Comparison of ENCODE assay signal across 7 cellular contexts in the genomic region with DNA sequence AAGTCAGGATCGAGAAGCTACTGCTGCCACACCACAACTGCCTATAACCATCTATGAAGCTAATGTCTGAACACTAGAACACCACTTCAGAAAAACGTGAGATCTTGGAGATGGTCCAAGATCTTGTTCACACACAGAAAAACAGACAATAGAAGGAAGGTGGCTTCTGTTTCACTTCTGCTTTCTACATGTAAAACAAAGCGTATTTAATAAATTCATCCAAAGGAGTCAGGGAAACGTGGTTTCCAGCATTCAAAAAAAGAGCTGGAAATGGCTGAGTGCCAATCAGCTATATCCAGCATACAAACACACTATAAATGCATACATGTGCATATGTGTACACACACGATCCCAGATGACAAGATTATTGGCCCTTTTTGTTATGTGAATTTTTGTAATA.
DNase-seq lines count a peak whose midpoint lies in the region; ATAC-seq and TF ChIP-seq lines count a peak whose summit lies in the region.

No MANE protein-coding gene starts in this region.

- peak; percentile 50 for DNase-seq in M059J (ENCODE audit: low read depth)
- DNase-seq in left lobe of liver (ENCODE audit: low spot score), result no peak
- DNase-seq in glomerular visceral epithelial cell (ENCODE audit: extremely low spot score), result no peak
- no peak for DNase-seq in NCI-H2081 (lab: John Stamatoyannopoulos, UW)
- no peak for DNase-seq in H9

- WGBS in H9 (ENCODE audit: extremely low coverage, insufficient read length, low lambda C conversion rate), result no CpG with 5 or more reads among the region's 5 CpGs

- H4K20me1 ChIP-seq in H9 (ENCODE audit: control insufficient read depth, insufficient read depth, insufficient read length), result no peaks in the 10 kb centered on the region

- H3K56ac ChIP-seq in H9 (ENCODE audit: insufficient read length, low read depth, low read length), result no peak overlapping the region

- H3K14ac ChIP-seq in H9 (ENCODE audit: insufficient read depth, low read length), result no peak overlapping the region

- no peak overlapping the region for H2AK5ac ChIP-seq in H9 (ENCODE audit: insufficient read length, low read length)

- H3K9me3 Mint-ChIP-seq in H9, result peaks cover 6 to 7% of the 10 kb centered on the region in 2 experiments; a peak in 4 of 5 replicates

- no peaks in the 10 kb centered on the region for H3K27me3 ChIP-seq in H9 (ENCODE audit: insufficient read depth, low read length)

- H3K4me2 ChIP-seq in H9 (ENCODE audit: insufficient read depth, insufficient read length, low read length), result no peak overlapping the region

- no peaks in the 10 kb centered on the region; the same call in none of the 2 replicates for H3K27me3 Mint-ChIP-seq in H9 (ENCODE audit: low read depth)

- H3K36me3 Mint-ChIP-seq in H9 (ENCODE audit: insufficient read depth in 1 of 3, low read depth in 3 of 3), result peaks cover 0 to 6% (median 3%) of the 10 kb centered on the region in 3 experiments; a peak in 2 of 7 replicates

- ATAC-seq in GM18520 (IDR thresholded peaks at IDR 0.05; ENCODE audit: unreplicated experiment) (peak; percentile 70), GM21576 (IDR thresholded peaks at IDR 0.05; ENCODE audit: unreplicated experiment) (peak; percentile 94), left lobe of liver (peak; percentile 27)

- H3K79me2 ChIP-seq in H9 (ENCODE audit: insufficient read depth, low read length), result no peaks in the 10 kb centered on the region

- H4K8ac ChIP-seq in H9 (replicated peaks; ENCODE audit: insufficient read length, low read depth, low read length), result no peak overlapping the region

- no peak overlapping the region for H3K23ac ChIP-seq in H9 (ENCODE audit: insufficient read length, low read depth, low read length)

- H3K9ac ChIP-seq in H9 (ENCODE audit: extremely low read depth, insufficient read length, low read length), result no peak overlapping the region

- no peak overlapping the region for H3K18ac ChIP-seq in H9 (ENCODE audit: insufficient read length, low read depth, low read length)

- H3K4me3 Mint-ChIP-seq in H9, result no peak overlapping the region

- H2BK5ac ChIP-seq in H9 (ENCODE audit: insufficient read length, low read length), result no peak overlapping the region

- H3K4ac ChIP-seq in H9 (ENCODE audit: low read depth, low read length), result no peak overlapping the region

- no peak overlapping the region for H2BK15ac ChIP-seq in H9 (ENCODE audit: low read depth, low read length)

- TF ChIP-seq CTCF in H9 (conservative IDR thresholded peaks at IDR 0.05), result no peak

- no peak overlapping the region for H3K27ac ChIP-seq in H9 (ENCODE audit: insufficient read length, low read depth, low read length)

- no peak overlapping the region for H2BK12ac ChIP-seq in H9 (ENCODE audit: insufficient read length, low read depth, low read length)

- H2BK20ac ChIP-seq in H9 (ENCODE audit: low read depth, low read length, poor library complexity, severe bottlenecking), result no peak overlapping the region

- H3K27ac Mint-ChIP-seq in H9, result no peak overlapping the region

- H3K79me1 ChIP-seq in H9 (ENCODE audit: insufficient read depth, low read depth, low read length, poor library complexity, severe bottlenecking), result no peaks in the 10 kb centered on the region

- H4K91ac ChIP-seq in H9 (ENCODE audit: insufficient read length, low read depth, low read length), result no peak overlapping the region

- H2BK120ac ChIP-seq in H9 (ENCODE audit: low read depth, low read length, poor library complexity, severe bottlenecking), result no peak overlapping the region

- no peaks in the 10 kb centered on the region for H3K9me3 ChIP-seq in H9 (ENCODE audit: control insufficient read depth, low read depth, low read length)

- H2AFZ ChIP-seq in H9 (ENCODE audit: low read length), result no peak overlapping the region

- no peaks in the 10 kb centered on the region for H3K4me1 ChIP-seq in H9 (ENCODE audit: insufficient read depth, low read length)

- peaks cover 1 to 3% of the 10 kb centered on the region in 2 experiments for H3K4me1 Mint-ChIP-seq in H9

- no peak overlapping the region for H3T11ph ChIP-seq in H9 (ENCODE audit: low read length)

- no peak overlapping the region for H4K5ac ChIP-seq in H9 (ENCODE audit: insufficient read length, low read depth, low read length)

- H3K23me2 ChIP-seq in H9 (ENCODE audit: insufficient read length, low read depth, low read length, poor library complexity, severe bottlenecking), result no peaks in the 10 kb centered on the region

Comparison
In these comparisons a context has a peak if more than half of its experiments do, and no peak if none do; other contexts are left out.
1. ATAC-seq: peak in every context shown above with its lines; median percentile 94 in GM21576; 70 in GM18520; 27 in left lobe of liver.